Comparison of ENCODE assay signal across 11 cellular contexts in the genomic region with DNA sequence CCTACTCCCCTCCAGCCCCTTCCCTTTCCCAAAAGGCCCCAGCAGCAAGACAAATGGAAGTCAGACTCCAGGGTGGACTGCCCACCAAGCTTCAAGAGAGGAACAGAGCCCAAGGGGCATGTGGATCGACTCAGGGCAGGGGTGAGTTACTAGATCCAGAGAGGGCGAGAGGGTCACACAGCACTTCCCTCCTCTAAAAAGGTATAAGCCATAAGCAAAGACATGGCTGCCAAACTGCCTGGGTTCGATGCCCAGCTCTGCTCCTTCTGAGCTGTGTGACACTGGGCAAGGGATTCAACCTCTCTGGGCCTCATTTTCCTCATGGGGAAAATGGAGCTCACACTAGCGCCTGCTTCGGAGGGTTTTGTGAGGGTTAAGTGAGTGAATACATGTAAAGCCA. TPM values are rescaled to one million over a fixed set of nuclear protein-coding genes. Genes with fewer than 3 reads are reported as not detected.
A peak's percentile ranks its signal among the peaks of the same experiment; 100 is the strongest.
DNase-seq lines count a peak whose midpoint lies in the region; ATAC-seq and TF ChIP-seq lines count a peak whose summit lies in the region.
"Had no signal": no experiment of that assay in that cellular context is flagged by ENCODE, and none has a peak within 500 bp of the region (broad histone marks: within the 10 kb centered on the region; RNA-seq: fewer than 3 reads in every experiment).

No MANE protein-coding gene starts in this region.

- H3K27ac ChIP-seq in SJCRH30 (peak overlapping the region; percentile 67; the same call in 1 of the 2 replicates), coronary artery (peak overlapping the region; percentile 85 to 97), thoracic aorta (peak overlapping the region; percentile 95 to 98)

- peak overlapping the region; percentile 55 for H3K9ac ChIP-seq in mucosa of stomach (ENCODE audit: low read length)

- H3K36me3 ChIP-seq in SJCRH30 (no peaks in the 10 kb centered on the region), mucosa of stomach (ENCODE audit: control insufficient read depth, insufficient read depth, low read length) (no peaks in the 10 kb centered on the region), thoracic aorta (peaks cover 3% of the 10 kb centered on the region)

- no peak for DNase-seq in SJCRH30
- no peak for DNase-seq in coronary artery (ENCODE audit: low spot score)
- no peak for DNase-seq in thoracic aorta (ENCODE audit: low spot score)
- DNase-seq in NCI-H146 treated with DMSO at 0.1 percent for 48 hours (lab: John Stamatoyannopoulos, UW; ENCODE audit: unreplicated experiment), result no peak
- no peak for DNase-seq in G401 (ENCODE audit: low spot score)
- DNase-seq: activated naive CD4-positive, alpha-beta T cell treated with anti-CD3 and anti-CD28 coated beads, Interleukin-2, amount 10 ng/mL, durations not matched to agents 7 days and 5 days; stimulated activated CD4-positive, alpha-beta T cell treated with anti-CD3 and anti-CD28 coated beads, Interleukin-4, amount 100 ng/mL, for 1 hour had no signal

- H3K9me3 ChIP-seq in SJCRH30 (replicated peaks) (no peaks in the 10 kb centered on the region), mucosa of stomach (ENCODE audit: control insufficient read depth, low read length) (no peaks in the 10 kb centered on the region), thoracic aorta (no peaks in the 10 kb centered on the region)

- TF ChIP-seq CTCF in coronary artery (IDR thresholded peaks at IDR 0.05) (no peak), thoracic aorta (IDR thresholded peaks at IDR 0.05) (no peak)

- peaks cover 29% of the 10 kb centered on the region for H3K4me1 ChIP-seq in SJCRH30
- peaks cover 25% of the 10 kb centered on the region for H3K4me1 ChIP-seq in mucosa of stomach (ENCODE audit: control insufficient read depth, insufficient read depth, low read length)
- peaks cover 34 to 83% of the 10 kb centered on the region in 2 donors for H3K4me1 ChIP-seq in thoracic aorta (ENCODE audit: control insufficient read depth in 1 of 2, low read depth in 2 of 2)

- no peak for ATAC-seq in thoracic aorta (ENCODE audit: insufficient number of reproducible peaks, low FRiP score, low read depth)
- no peak for ATAC-seq in HG03457 (IDR thresholded peaks at IDR 0.05; ENCODE audit: unreplicated experiment)

- no peaks in the 10 kb centered on the region for H3K27me3 ChIP-seq in SJCRH30
- H3K27me3 ChIP-seq in mucosa of stomach (ENCODE audit: control insufficient read depth, insufficient read depth, low read length), result peaks cover 19% of the 10 kb centered on the region
- no peaks in the 10 kb centered on the region for H3K27me3 ChIP-seq in thoracic aorta (replicated peaks; ENCODE audit: insufficient read depth)

- in situ Hi-C loops in G401 (cut with HindIII; ENCODE audit: low sequenced_read_pairs), result no loop called here

- peak overlapping the region; percentile 50 for H3K4me3 ChIP-seq in SJCRH30
- H3K4me3 ChIP-seq in coronary artery, result peak overlapping the region; percentile 82
- H3K4me3 ChIP-seq in mucosa of stomach (ENCODE audit: low read length), result no peak overlapping the region
- H3K4me3 ChIP-seq in thoracic aorta, result peak overlapping the region; percentile 90

RNA-seq across cellular contexts. Expression of a gene that starts 3.8 kb away (rescaled TPM):
- total RNA-seq in SJCRH30 (2014; rRNA removed; shearing (Covaris generic)), result 1.9 and 2.2 TPM in 2 replicates
- total RNA-seq in thoracic aorta, result 100 to 1,000 TPM; 618 to 908 TPM
- total RNA-seq in G401 (2014; rRNA removed; shearing (Covaris generic)), result 31.7 and 68.9 TPM in 2 replicates
- total RNA-seq: M059J had no signal

RNA-seq across cellular contexts. Expression of a gene that starts 12.0 kb away (rescaled TPM):
- total RNA-seq in SJCRH30 (2014; rRNA removed; shearing (Covaris generic)), result 0.38 and 0.45 TPM in 2 replicates
- 100 to 1,000 TPM; 218 to 480 TPM for total RNA-seq in thoracic aorta
- 240 and 383 TPM in 2 replicates for total RNA-seq in G401 (2014; rRNA removed; shearing (Covaris generic))

RNA-seq across cellular contexts. Expression of a gene that starts 28.4 kb away (rescaled TPM):
- 8.1 and 10.6 TPM in 2 replicates for total RNA-seq in SJCRH30 (2014; rRNA removed; shearing (Covaris generic))
- 1 to 10 TPM in 1 of 2 donors, under 1 TPM in 1; 0.85 to 1.2 TPM for total RNA-seq in thoracic aorta
- total RNA-seq in G401 (2014; rRNA removed; shearing (Covaris generic)), result 1.9 and 7.0 TPM in 2 replicates
- total RNA-seq: subcutaneous adipose tissue had no signal

RNA-seq across cellular contexts. Expression of a gene that starts 51.7 kb away (rescaled TPM):
- not detected in 2 replicates for total RNA-seq in SJCRH30 (2014; rRNA removed; shearing (Covaris generic))
- total RNA-seq in thoracic aorta, result 1 to 10 TPM in 1 of 2 donors, not detected in 1; 6.7 TPM
- not detected in 2 replicates for total RNA-seq in G401 (2014; rRNA removed; shearing (Covaris generic))
- total RNA-seq: M059J had no signal

Comparison
In these comparisons a context has a peak if more than half of its experiments do, and no peak if none do; other contexts are left out.
1. RNA of a gene that starts 12.0 kb away (total RNA-seq): 218 to 480 TPM in thoracic aorta and 240 to 383 TPM in G401; 0.38 to 0.45 TPM in SJCRH30; every median in the first group is over 100 times any median in the second.
2. Peak in every context shown above with its lines, with median percentiles within 50 percentile points of each other: H3K27ac ChIP-seq.